ENCODE assay signal across 1 cellular context in the genomic region with DNA sequence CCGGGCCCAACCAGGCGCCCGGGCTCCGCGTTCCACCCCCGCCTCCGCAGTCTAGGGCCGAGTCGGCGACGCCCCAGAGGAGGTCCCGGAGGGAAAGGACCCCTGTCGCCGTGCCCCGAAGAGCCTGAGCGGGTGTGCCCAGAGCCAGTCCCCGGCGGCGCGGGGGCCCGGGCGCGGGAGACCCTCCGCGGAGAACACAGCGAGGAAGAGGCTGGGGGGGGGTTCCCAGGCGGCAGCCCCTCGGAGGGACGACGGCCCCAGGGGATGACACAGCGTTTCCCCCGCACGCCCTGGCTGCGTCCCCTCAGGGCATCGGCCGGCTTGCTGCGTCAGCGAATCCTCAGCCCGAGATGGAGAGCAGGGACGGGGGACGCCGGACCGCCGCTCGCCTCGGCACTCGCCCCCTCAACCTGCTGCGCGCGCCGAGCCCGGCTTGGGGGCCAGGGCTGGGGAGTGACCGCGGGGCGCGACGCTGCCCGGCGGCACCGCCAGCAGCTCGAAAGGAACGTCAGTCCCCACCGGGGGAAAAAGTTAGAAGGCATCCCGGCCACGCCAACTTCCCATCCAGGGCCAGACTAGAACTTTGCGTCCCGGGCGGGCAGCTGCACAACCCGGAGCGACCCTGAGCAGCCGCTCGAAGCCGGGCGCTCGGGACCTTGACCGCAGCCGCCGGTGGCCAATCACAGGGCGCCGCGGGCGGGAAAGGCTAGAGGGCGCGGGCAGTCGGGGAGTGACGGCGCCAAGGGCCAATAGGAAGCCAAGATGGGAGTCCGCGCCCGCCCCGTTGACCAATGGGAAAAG.
TF ChIP-seq lines count a peak whose summit lies in the region.

No MANE protein-coding gene starts in this region.

TF ChIP-seq in K562, 482 proteins besides CTCF, POLR2A, EP300 and RAD21 (continued from another document and continues in another):
- TF ChIP-seq, protein P1, sequence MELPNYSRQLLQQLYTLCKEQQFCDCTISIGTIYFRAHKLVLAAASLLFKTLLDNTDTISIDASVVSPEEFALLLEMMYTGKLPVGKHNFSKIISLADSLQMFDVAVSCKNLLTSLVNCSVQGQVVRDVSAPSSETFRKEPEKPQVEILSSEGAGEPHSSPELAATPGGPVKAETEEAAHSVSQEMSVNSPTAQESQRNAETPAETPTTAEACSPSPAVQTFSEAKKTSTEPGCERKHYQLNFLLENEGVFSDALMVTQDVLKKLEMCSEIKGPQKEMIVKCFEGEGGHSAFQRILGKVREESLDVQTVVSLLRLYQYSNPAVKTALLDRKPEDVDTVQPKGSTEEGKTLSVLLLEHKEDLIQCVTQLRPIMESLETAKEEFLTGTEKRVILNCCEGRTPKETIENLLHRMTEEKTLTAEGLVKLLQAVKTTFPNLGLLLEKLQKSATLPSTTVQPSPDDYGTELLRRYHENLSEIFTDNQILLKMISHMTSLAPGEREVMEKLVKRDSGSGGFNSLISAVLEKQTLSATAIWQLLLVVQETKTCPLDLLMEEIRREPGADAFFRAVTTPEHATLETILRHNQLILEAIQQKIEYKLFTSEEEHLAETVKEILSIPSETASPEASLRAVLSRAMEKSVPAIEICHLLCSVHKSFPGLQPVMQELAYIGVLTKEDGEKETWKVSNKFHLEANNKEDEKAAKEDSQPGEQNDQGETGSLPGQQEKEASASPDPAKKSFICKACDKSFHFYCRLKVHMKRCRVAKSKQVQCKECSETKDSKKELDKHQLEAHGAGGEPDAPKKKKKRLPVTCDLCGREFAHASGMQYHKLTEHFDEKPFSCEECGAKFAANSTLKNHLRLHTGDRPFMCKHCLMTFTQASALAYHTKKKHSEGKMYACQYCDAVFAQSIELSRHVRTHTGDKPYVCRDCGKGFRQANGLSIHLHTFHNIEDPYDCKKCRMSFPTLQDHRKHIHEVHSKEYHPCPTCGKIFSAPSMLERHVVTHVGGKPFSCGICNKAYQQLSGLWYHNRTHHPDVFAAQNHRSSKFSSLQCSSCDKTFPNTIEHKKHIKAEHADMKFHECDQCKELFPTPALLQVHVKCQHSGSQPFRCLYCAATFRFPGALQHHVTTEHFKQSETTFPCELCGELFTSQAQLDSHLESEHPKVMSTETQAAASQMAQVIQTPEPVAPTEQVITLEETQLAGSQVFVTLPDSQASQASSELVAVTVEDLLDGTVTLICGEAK (IDR thresholded peaks at IDR 0.05) = no peak
- TF ChIP-seq, protein P1 (CRISPR knock-in tag; IDR thresholded peaks at IDR 0.05) = no peak
- TF ChIP-seq CXXC5 (CRISPR knock-in tag; IDR thresholded peaks at IDR 0.05) (peak; percentile 83; the same call in 1 of the 2 replicates), MBD2 (IDR thresholded peaks at IDR 0.05; ENCODE audit: borderline replicate concordance, low read depth) (peak; percentile 97), KAT7 (CRISPR knock-in tag; IDR thresholded peaks at IDR 0.05; ENCODE audit: borderline replicate concordance) (peak; percentile 96; the same call in 1 of the 2 replicates), ZNF764 (CRISPR knock-in tag; IDR thresholded peaks at IDR 0.05; ENCODE audit: low read depth) (no peak), ZNF140 (CRISPR knock-in tag; IDR thresholded peaks at IDR 0.05) (no peak), DPF2 (IDR thresholded peaks at IDR 0.05) (peak; percentile 41; the same call in 1 of the 2 replicates), SMC3 (conservative IDR thresholded peaks at IDR 0.05; ENCODE audit: insufficient read depth, low read depth, low read length) (no peak), POLR2G (IDR thresholded peaks at IDR 0.05; ENCODE audit: low read depth, low read length) (no peak; the same call in 1 of the 2 replicates), ZNF695 (CRISPR knock-in tag; IDR thresholded peaks at IDR 0.05) (no peak), HMG20A (CRISPR knock-in tag; conservative IDR thresholded peaks at IDR 0.05) (no peak), STAT5A (IDR thresholded peaks at IDR 0.05; ENCODE audit: borderline replicate concordance, low read length) (no peak), SRSF3 (IDR thresholded peaks at IDR 0.05; ENCODE audit: insufficient read depth, low read length) (no peak), EWSR1 (IDR thresholded peaks at IDR 0.05; ENCODE audit: borderline replicate concordance, low read depth, partially characterized antibody) (no peak), ARNT (IDR thresholded peaks at IDR 0.05) (no peak), NFIX (CRISPR knock-in tag; IDR thresholded peaks at IDR 0.05; ENCODE audit: low read depth) (no peak), RBFOX2 (IDR thresholded peaks at IDR 0.05; ENCODE audit: low read depth, low read length) (peak; percentile 91; the same call in 1 of the 2 replicates), TCFL5 (CRISPR knock-in tag; conservative IDR thresholded peaks at IDR 0.05) (no peak), ZC3H8 (IDR thresholded peaks at IDR 0.05) (no peak)
- TF ChIP-seq, protein P2, sequence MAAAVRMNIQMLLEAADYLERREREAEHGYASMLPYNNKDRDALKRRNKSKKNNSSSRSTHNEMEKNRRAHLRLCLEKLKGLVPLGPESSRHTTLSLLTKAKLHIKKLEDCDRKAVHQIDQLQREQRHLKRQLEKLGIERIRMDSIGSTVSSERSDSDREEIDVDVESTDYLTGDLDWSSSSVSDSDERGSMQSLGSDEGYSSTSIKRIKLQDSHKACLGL (CRISPR knock-in tag; IDR thresholded peaks at IDR 0.05; ENCODE audit: borderline replicate concordance, poor library complexity, severe bottlenecking) = no peak
- TF ChIP-seq, protein P3, sequence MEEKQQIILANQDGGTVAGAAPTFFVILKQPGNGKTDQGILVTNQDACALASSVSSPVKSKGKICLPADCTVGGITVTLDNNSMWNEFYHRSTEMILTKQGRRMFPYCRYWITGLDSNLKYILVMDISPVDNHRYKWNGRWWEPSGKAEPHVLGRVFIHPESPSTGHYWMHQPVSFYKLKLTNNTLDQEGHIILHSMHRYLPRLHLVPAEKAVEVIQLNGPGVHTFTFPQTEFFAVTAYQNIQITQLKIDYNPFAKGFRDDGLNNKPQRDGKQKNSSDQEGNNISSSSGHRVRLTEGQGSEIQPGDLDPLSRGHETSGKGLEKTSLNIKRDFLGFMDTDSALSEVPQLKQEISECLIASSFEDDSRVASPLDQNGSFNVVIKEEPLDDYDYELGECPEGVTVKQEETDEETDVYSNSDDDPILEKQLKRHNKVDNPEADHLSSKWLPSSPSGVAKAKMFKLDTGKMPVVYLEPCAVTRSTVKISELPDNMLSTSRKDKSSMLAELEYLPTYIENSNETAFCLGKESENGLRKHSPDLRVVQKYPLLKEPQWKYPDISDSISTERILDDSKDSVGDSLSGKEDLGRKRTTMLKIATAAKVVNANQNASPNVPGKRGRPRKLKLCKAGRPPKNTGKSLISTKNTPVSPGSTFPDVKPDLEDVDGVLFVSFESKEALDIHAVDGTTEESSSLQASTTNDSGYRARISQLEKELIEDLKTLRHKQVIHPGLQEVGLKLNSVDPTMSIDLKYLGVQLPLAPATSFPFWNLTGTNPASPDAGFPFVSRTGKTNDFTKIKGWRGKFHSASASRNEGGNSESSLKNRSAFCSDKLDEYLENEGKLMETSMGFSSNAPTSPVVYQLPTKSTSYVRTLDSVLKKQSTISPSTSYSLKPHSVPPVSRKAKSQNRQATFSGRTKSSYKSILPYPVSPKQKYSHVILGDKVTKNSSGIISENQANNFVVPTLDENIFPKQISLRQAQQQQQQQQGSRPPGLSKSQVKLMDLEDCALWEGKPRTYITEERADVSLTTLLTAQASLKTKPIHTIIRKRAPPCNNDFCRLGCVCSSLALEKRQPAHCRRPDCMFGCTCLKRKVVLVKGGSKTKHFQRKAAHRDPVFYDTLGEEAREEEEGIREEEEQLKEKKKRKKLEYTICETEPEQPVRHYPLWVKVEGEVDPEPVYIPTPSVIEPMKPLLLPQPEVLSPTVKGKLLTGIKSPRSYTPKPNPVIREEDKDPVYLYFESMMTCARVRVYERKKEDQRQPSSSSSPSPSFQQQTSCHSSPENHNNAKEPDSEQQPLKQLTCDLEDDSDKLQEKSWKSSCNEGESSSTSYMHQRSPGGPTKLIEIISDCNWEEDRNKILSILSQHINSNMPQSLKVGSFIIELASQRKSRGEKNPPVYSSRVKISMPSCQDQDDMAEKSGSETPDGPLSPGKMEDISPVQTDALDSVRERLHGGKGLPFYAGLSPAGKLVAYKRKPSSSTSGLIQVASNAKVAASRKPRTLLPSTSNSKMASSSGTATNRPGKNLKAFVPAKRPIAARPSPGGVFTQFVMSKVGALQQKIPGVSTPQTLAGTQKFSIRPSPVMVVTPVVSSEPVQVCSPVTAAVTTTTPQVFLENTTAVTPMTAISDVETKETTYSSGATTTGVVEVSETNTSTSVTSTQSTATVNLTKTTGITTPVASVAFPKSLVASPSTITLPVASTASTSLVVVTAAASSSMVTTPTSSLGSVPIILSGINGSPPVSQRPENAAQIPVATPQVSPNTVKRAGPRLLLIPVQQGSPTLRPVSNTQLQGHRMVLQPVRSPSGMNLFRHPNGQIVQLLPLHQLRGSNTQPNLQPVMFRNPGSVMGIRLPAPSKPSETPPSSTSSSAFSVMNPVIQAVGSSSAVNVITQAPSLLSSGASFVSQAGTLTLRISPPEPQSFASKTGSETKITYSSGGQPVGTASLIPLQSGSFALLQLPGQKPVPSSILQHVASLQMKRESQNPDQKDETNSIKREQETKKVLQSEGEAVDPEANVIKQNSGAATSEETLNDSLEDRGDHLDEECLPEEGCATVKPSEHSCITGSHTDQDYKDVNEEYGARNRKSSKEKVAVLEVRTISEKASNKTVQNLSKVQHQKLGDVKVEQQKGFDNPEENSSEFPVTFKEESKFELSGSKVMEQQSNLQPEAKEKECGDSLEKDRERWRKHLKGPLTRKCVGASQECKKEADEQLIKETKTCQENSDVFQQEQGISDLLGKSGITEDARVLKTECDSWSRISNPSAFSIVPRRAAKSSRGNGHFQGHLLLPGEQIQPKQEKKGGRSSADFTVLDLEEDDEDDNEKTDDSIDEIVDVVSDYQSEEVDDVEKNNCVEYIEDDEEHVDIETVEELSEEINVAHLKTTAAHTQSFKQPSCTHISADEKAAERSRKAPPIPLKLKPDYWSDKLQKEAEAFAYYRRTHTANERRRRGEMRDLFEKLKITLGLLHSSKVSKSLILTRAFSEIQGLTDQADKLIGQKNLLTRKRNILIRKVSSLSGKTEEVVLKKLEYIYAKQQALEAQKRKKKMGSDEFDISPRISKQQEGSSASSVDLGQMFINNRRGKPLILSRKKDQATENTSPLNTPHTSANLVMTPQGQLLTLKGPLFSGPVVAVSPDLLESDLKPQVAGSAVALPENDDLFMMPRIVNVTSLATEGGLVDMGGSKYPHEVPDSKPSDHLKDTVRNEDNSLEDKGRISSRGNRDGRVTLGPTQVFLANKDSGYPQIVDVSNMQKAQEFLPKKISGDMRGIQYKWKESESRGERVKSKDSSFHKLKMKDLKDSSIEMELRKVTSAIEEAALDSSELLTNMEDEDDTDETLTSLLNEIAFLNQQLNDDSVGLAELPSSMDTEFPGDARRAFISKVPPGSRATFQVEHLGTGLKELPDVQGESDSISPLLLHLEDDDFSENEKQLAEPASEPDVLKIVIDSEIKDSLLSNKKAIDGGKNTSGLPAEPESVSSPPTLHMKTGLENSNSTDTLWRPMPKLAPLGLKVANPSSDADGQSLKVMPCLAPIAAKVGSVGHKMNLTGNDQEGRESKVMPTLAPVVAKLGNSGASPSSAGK (IDR thresholded peaks at IDR 0.05) = peak; percentile 44; the same call in 1 of the 2 replicates
- TF ChIP-seq, protein P4, sequence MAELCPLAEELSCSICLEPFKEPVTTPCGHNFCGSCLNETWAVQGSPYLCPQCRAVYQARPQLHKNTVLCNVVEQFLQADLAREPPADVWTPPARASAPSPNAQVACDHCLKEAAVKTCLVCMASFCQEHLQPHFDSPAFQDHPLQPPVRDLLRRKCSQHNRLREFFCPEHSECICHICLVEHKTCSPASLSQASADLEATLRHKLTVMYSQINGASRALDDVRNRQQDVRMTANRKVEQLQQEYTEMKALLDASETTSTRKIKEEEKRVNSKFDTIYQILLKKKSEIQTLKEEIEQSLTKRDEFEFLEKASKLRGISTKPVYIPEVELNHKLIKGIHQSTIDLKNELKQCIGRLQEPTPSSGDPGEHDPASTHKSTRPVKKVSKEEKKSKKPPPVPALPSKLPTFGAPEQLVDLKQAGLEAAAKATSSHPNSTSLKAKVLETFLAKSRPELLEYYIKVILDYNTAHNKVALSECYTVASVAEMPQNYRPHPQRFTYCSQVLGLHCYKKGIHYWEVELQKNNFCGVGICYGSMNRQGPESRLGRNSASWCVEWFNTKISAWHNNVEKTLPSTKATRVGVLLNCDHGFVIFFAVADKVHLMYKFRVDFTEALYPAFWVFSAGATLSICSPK (IDR thresholded peaks at IDR 0.05; ENCODE audit: borderline replicate concordance) = no peak
- TF ChIP-seq, protein P5, sequence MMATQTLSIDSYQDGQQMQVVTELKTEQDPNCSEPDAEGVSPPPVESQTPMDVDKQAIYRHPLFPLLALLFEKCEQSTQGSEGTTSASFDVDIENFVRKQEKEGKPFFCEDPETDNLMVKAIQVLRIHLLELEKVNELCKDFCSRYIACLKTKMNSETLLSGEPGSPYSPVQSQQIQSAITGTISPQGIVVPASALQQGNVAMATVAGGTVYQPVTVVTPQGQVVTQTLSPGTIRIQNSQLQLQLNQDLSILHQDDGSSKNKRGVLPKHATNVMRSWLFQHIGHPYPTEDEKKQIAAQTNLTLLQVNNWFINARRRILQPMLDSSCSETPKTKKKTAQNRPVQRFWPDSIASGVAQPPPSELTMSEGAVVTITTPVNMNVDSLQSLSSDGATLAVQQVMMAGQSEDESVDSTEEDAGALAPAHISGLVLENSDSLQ (IDR thresholded peaks at IDR 0.05) = peak; percentile 100
